Comparison of ENCODE assay signal across 21 cellular contexts in the genomic region with DNA sequence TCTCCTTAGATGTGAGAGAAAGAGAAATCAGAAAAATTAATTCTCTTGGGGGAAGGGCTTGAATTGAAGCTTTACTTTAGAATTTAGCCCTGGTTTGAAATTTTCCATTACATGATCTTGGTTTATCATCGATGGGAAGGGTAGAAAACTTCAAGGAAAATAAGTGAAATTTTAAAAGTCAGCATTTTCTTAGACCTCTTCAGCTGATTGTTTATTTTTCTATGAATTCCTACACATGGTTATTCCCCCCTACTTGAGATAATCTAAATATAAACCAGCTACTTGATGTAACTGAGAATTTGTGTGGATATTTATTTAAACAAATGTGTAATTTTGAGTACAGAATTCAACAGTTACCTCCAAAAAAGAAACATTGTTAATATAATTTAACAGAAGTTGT. TPM values are rescaled to one million over a fixed set of nuclear protein-coding genes. Genes with fewer than 3 reads are reported as not detected.
DNase-seq lines count a peak whose midpoint lies in the region; ATAC-seq, FAIRE-seq and TF ChIP-seq lines count a peak whose summit lies in the region.
"Had no signal": no experiment of that assay in that cellular context is flagged by ENCODE, and none has a peak within 500 bp of the region (broad histone marks: within the 10 kb centered on the region; RNA-seq: fewer than 3 reads in every experiment).

No MANE protein-coding gene starts in this region.

- H4K20me1 ChIP-seq in HCT116 (ENCODE audit: insufficient read depth) (no peaks in the 10 kb centered on the region), K562 (replicated peaks; ENCODE audit: control insufficient read depth, insufficient read depth, low read length) (no peaks in the 10 kb centered on the region)

- H3K9me3 Mint-ChIP-seq in activated naive CD4-positive, alpha-beta T cell treated with anti-CD3 and anti-CD28 coated beads, Interleukin-2, amount 50 U/mL, for 72 hours: no peaks in the 10 kb centered on the region
- H3K9me3 Mint-ChIP-seq: CD4-positive, alpha-beta T cell; GM23338 had no signal

- in situ Hi-C loops in K562 (cut with MboI): no loop called here

- H3K9ac ChIP-seq in HCT116 (ENCODE audit: low read length): no peak overlapping the region
- no peak overlapping the region for H3K9ac ChIP-seq in K562 (ENCODE audit: insufficient read depth in 1 of 2, low read depth in 2 of 2, low read length in 2 of 2)

- H3K27me3 ChIP-seq in cardiac muscle cell: no peaks in the 10 kb centered on the region
- H3K27me3 ChIP-seq in heart left ventricle: no peaks in the 10 kb centered on the region
- H3K27me3 ChIP-seq in HCT116 (ENCODE audit: insufficient read depth, low read length): no peaks in the 10 kb centered on the region
- no peaks in the 10 kb centered on the region for H3K27me3 ChIP-seq in K562 (ENCODE audit: control insufficient read depth in 2 of 2, insufficient read depth in 2 of 2, low read length in 2 of 2)

- BruUV-seq in HCT116 (replicated peaks; lab: Mats Ljungman, UMichigan): TSS peak; percentile 27
- BruUV-seq in K562 (replicated peaks; lab: Mats Ljungman, UMichigan): TSS peak; percentile 36

- no peaks in the 10 kb centered on the region for H3K4me1 ChIP-seq in cardiac muscle cell (ENCODE audit: low read depth)
- peaks cover 0 to 3% (median 0%) of the 10 kb centered on the region in 12 donors for H3K4me1 ChIP-seq in heart left ventricle
- no peaks in the 10 kb centered on the region for H3K4me1 ChIP-seq in HCT116 (ENCODE audit: control insufficient read depth in 1 of 2, insufficient read depth in 2 of 2, low read length in 2 of 2)
- H3K4me1 ChIP-seq in K562 (replicated peaks in 1 of 2; ENCODE audit: control insufficient read depth in 2 of 2, insufficient read depth in 2 of 2, low read length in 2 of 2): no peaks in the 10 kb centered on the region

- DNase-seq in cardiac muscle cell (ENCODE audit: low read depth in 1 of 2, low spot score in 1 of 2) (no peak), heart left ventricle (no peak), HCT116 (ENCODE audit: low read depth, low spot score) (no peak), K562 (ENCODE audit: extremely low read depth in 1 of 4, low spot score in 3 of 4) (no peak), hippocampal formation (lab: John Stamatoyannopoulos, UW) (no peak)
- no peak for DNase-seq in activated naive CD4-positive, alpha-beta T cell treated with anti-CD3 and anti-CD28 coated beads, Interleukin-2, amount 50 U/mL, for 72 hours (ENCODE audit: low spot score in 2 of 2)
- DNase-seq: 8988T; C1 segment of cervical spinal cord; CD4-positive, alpha-beta T cell; DMS153; DMS79 treated with DMSO at 0.1 percent for 48 hours; EL; GDM1; H7; KG1 had no signal

- WGBS in heart left ventricle, 4 donors: 71 to 79% (median 74%) methylated on average over 1 of the region's 1 CpG
- WGBS in K562 (ENCODE audit: insufficient coverage, low coverage, missing lambda C conversion rate): 100% methylated on average over 1 of the region's 1 CpG

- TF ChIP-seq CTCF in cardiac muscle cell (IDR thresholded peaks at IDR 0.05; ENCODE audit: low read depth, low read length) (no peak), heart left ventricle (IDR thresholded peaks at IDR 0.05) (no peak), HCT116 (IDR thresholded peaks at IDR 0.05 in 2 of 3, conservative IDR thresholded peaks at IDR 0.05 in 1 of 3; ENCODE audit: borderline replicate concordance in 1 of 3, insufficient read depth in 1 of 3, low read depth in 2 of 3, low read length in 2 of 3) (no peak), K562 (IDR thresholded peaks at IDR 0.05 in 2 of 3, conservative IDR thresholded peaks at IDR 0.05 in 1 of 3; ENCODE audit: insufficient read depth in 2 of 3, low read depth in 1 of 3, low read length in 3 of 3) (no peak)

- H3K4me3 ChIP-seq in cardiac muscle cell (no peak overlapping the region), heart left ventricle (no peak overlapping the region), HCT116 (replicated peaks in 1 of 2; ENCODE audit: low read depth in 1 of 2, low read length in 2 of 2) (no peak overlapping the region), K562 (no peak overlapping the region)
- H3K4me3 ChIP-seq: GM23338 had no signal

- POLR2A ChIA-PET in HCT116 (lab: Charles Lee): no interaction called here
- POLR2A ChIA-PET in K562 (lab: Yijun Ruan, JAX): interaction anchor here (1.0 kb wide), 1 partner anchor 16 kb away, joined by 3 read pairs; no protein-coding TSS in a partner anchor

- H3K27ac Mint-ChIP-seq in activated naive CD4-positive, alpha-beta T cell treated with anti-CD3 and anti-CD28 coated beads, Interleukin-2, amount 50 U/mL, for 72 hours: peak overlapping the region in 1 of 2 donors; percentile 52
- H3K27ac Mint-ChIP-seq: B cell; CD4-positive, alpha-beta T cell; GM23338 had no signal

- intact Hi-C loops in heart left ventricle (cut with DNase I) (no loop called here), HCT116 (cut with micrococcal nuclease) (no loop called here), K562 (cut with micrococcal nuclease) (no loop called here)

- H3K4me2 ChIP-seq in HCT116 (ENCODE audit: low read length) (no peak overlapping the region), K562 (ENCODE audit: insufficient read depth, low read length) (no peak overlapping the region)
- H3K4me2 ChIP-seq: GM23338 had no signal

- CTCF ChIA-PET in HCT116 (lab: Charles Lee): no interaction called here
- CTCF ChIA-PET in K562 (lab: Yijun Ruan, JAX; ENCODE audit: low intra/inter-chr PET ratio): no interaction called here

- H3K36me3 ChIP-seq in cardiac muscle cell (peaks cover 57% of the 10 kb centered on the region), heart left ventricle (peaks cover 0 to 72% (median 60%) of the 10 kb centered on the region in 9 donors), HCT116 (ENCODE audit: control insufficient read depth in 1 of 2, insufficient read depth in 2 of 2, low read length in 2 of 2) (peaks cover 23 to 29% of the 10 kb centered on the region in 2 experiments), K562 (ENCODE audit: control insufficient read depth, insufficient read depth, low read length) (peaks cover 56% of the 10 kb centered on the region)

- RAD21 ChIA-PET in HCT116 (lab: Charles Lee; ENCODE audit: low non-redundant PET in 1 of 2, low total read pairs in 2 of 2, uncharacterized antibody in 2 of 2, unreplicated experiment in 2 of 2): no interaction called here

- no peaks in the 10 kb centered on the region for H3K79me2 ChIP-seq in HCT116 (ENCODE audit: insufficient read depth, low read length)
- no peaks in the 10 kb centered on the region for H3K79me2 ChIP-seq in K562 (ENCODE audit: control insufficient read depth, insufficient read depth, low read length)

- FAIRE-seq in K562 (lab: Jason Lieb, UNC): no peak
- FAIRE-seq: D721Med, GM12892 had no signal

- H2AFZ ChIP-seq in HCT116 (ENCODE audit: low read depth, low read length, poor library complexity, severe bottlenecking) (no peak overlapping the region), K562 (ENCODE audit: low read depth, low read length) (no peak overlapping the region)
- H2AFZ ChIP-seq: GM23338 had no signal

- no peaks in the 10 kb centered on the region for H3K9me3 ChIP-seq in cardiac muscle cell (ENCODE audit: low read depth)
- no peaks in the 10 kb centered on the region for H3K9me3 ChIP-seq in heart left ventricle
- no peaks in the 10 kb centered on the region for H3K9me3 ChIP-seq in HCT116 (ENCODE audit: control insufficient read depth in 1 of 2, insufficient read depth in 1 of 2, low read depth in 1 of 2, low read length in 2 of 2)
- no peaks in the 10 kb centered on the region for H3K9me3 ChIP-seq in K562 (replicated peaks; ENCODE audit: control insufficient read depth, insufficient read depth, low read depth, low read length)

- H3K9me1 ChIP-seq in K562 (ENCODE audit: control insufficient read depth, insufficient read depth, low read length): no peaks in the 10 kb centered on the region

- H3K36me3 Mint-ChIP-seq in activated naive CD4-positive, alpha-beta T cell treated with anti-CD3 and anti-CD28 coated beads, Interleukin-2, amount 50 U/mL, for 72 hours: no peaks in the 10 kb centered on the region

- ATAC-seq in heart left ventricle (no peak), HCT116 (no peak), K562 (no peak), HG02870 (IDR thresholded peaks at IDR 0.05; ENCODE audit: unreplicated experiment) (no peak)
- no peak for ATAC-seq in activated naive CD4-positive, alpha-beta T cell treated with anti-CD3 and anti-CD28 coated beads, Interleukin-2, amount 50 U/mL, for 72 hours
- ATAC-seq: GM23338 had no signal

- TF ChIP-seq RAD21 in HCT116 (IDR thresholded peaks at IDR 0.05; ENCODE audit: low read depth): no peak
- no peak for TF ChIP-seq RAD21 in K562 (CRISPR knock-in tag; conservative IDR thresholded peaks at IDR 0.05 in 1 of 2, IDR thresholded peaks at IDR 0.05 in 1 of 2)

- H3K27ac ChIP-seq in cardiac muscle cell (peak overlapping the region; percentile 34), heart left ventricle (no peak overlapping the region), HCT116 (ENCODE audit: low read depth, low read length) (no peak overlapping the region), K562 (ENCODE audit: extremely low read depth, low read depth, low read length) (no peak overlapping the region)
- H3K27ac ChIP-seq: HL-60 had no signal

- no peaks in the 10 kb centered on the region for H3K9me2 ChIP-seq in HCT116 (ENCODE audit: insufficient read depth)

- no peak for TF ChIP-seq EP300 in K562 (IDR thresholded peaks at IDR 0.05; ENCODE audit: low read length)

- TF ChIP-seq POLR2A in heart left ventricle (IDR thresholded peaks at IDR 0.05) (no peak), HCT116 (IDR thresholded peaks at IDR 0.05; ENCODE audit: borderline replicate concordance, extremely low read depth, insufficient read depth, insufficient read length) (no peak), K562 (conservative IDR thresholded peaks at IDR 0.05) (no peak)

RNA-seq across cellular contexts. Expression of a gene that starts 10.9 kb away (rescaled TPM):
- total RNA-seq in cardiac muscle cell (1.3 and 2.4 TPM in 2 replicates), heart left ventricle (1 to 10 TPM; 1.4 to 6.9 (median 2.1) TPM), HCT116 (2021; ENCODE audit: unreplicated experiment) (1.6 TPM), K562 (2014; rRNA removed) (1.5 and 2.1 TPM in 2 replicates), K562 (2014; rRNA removed; fragmentation: Illumina TruSeq; extraction: Trizol) (3.3 and 3.5 TPM in 2 replicates), K562 (2015; rRNA removed; fragmentation: Illumina TruSeq; extraction: Trizol) (1.7 and 3.0 TPM in 2 replicates), K562 (2021) (1.3 and 1.5 TPM in 2 replicates)
- polyA plus RNA-seq in cardiac muscle cell (0.36 and 5.9 TPM in 2 replicates), heart left ventricle (1 to 10 TPM; 1.4 to 2.4 TPM), K562 (2011; rRNA removed) (1.8 and 3.8 TPM in 2 replicates), K562 (2014; fragmentation: Illumina TruSeq; extraction: Trizol) (2.5 and 2.8 TPM in 2 replicates), K562 (2014; fragmentation: Nextera tagmentation; extraction: Ambion mirVana) (1 to 10 TPM; 3.9 to 5.4 TPM), K562 (2014; rRNA removed) (1.2 and 1.6 TPM in 2 replicates)
- polyA plus RNA-seq in HCT116 (2012): 0.55 and 0.72 TPM in 2 replicates
- total RNA-seq in K562 (2011; cell fraction: chromatin; rRNA removed; ENCODE audit: low replicate concordance): 0.97 and 1.5 TPM in 2 replicates
- total RNA-seq in K562 (2011; cell fraction: nucleolus; rRNA removed): 0.79 and 1.3 TPM in 2 replicates
- total RNA-seq in K562 (2011; cell fraction: nucleoplasm; rRNA removed): 1.0 and 1.9 TPM in 2 replicates
- 0.68 and 0.69 TPM in 2 replicates for polyA plus RNA-seq in K562 (2011; cell fraction: cytosol; rRNA removed)
- polyA plus RNA-seq in K562 (2011; cell fraction: nucleus; rRNA removed): 1.8 and 2.5 TPM in 2 replicates
- 1.6 and 1.8 TPM in 2 replicates for polyA plus RNA-seq in K562 (2012)
- 1.4 and 1.5 TPM in 2 replicates for polyA minus RNA-seq in K562 (2011; rRNA and poly(A)+ RNA removed)
- 0.86 TPM in 1 of 2 replicates, not detected in the other for polyA minus RNA-seq in K562 (2011; cell fraction: cytosol; rRNA and poly(A)+ RNA removed)
- 0.67 and 0.81 TPM in 2 replicates for polyA minus RNA-seq in K562 (2011; cell fraction: nucleus; rRNA and poly(A)+ RNA removed)
- 1 to 10 TPM; 1.2 to 2.5 TPM for total RNA-seq in activated naive CD4-positive, alpha-beta T cell treated with anti-CD3 and anti-CD28 coated beads, Interleukin-2, amount 50 U/mL, for 72 hours
- total RNA-seq: CD4-positive, alpha-beta T cell had no signal

RNA-seq across cellular contexts. Expression of a gene that starts 11.2 kb away (rescaled TPM):
- 15.0 and 19.6 TPM in 2 replicates for total RNA-seq in cardiac muscle cell
- 12.8 and 16.2 TPM in 2 replicates for polyA plus RNA-seq in cardiac muscle cell
- total RNA-seq in heart left ventricle: 10 to 100 TPM in 3 of 9 donors, 1 to 10 TPM in 6; 5.1 to 12.5 (median 7.6) TPM
- polyA plus RNA-seq in heart left ventricle: 10 to 100 TPM in 1 of 2 donors, 1 to 10 TPM in 1; 4.2 to 10.9 TPM
- 19.4 TPM for total RNA-seq in HCT116 (2021; ENCODE audit: unreplicated experiment)
- polyA plus RNA-seq in HCT116 (2012): 10.9 and 15.5 TPM in 2 replicates
- 13.4 and 33.1 TPM in 2 replicates for total RNA-seq in K562 (2011; cell fraction: chromatin; rRNA removed; ENCODE audit: low replicate concordance)
- 11.7 and 11.8 TPM in 2 replicates for total RNA-seq in K562 (2011; cell fraction: nucleolus; rRNA removed)
- 20.8 and 32.0 TPM in 2 replicates for total RNA-seq in K562 (2011; cell fraction: nucleoplasm; rRNA removed)
- total RNA-seq in K562 (2014; rRNA removed): 26.8 and 28.2 TPM in 2 replicates
- total RNA-seq in K562 (2014; rRNA removed; fragmentation: Illumina TruSeq; extraction: Trizol): 49.7 and 62.0 TPM in 2 replicates
- 54.1 and 56.6 TPM in 2 replicates for total RNA-seq in K562 (2015; rRNA removed; fragmentation: Illumina TruSeq; extraction: Trizol)
- total RNA-seq in K562 (2021): 25.7 and 28.1 TPM in 2 replicates
- 21.8 and 31.9 TPM in 2 replicates for polyA plus RNA-seq in K562 (2011; rRNA removed)
- polyA plus RNA-seq in K562 (2011; cell fraction: cytosol; rRNA removed): 6.6 and 11.7 TPM in 2 replicates
- 16.0 and 17.8 TPM in 2 replicates for polyA plus RNA-seq in K562 (2011; cell fraction: nucleus; rRNA removed)
- 25.6 and 27.9 TPM in 2 replicates for polyA plus RNA-seq in K562 (2012)
- 50.7 and 73.5 TPM in 2 replicates for polyA plus RNA-seq in K562 (2014; fragmentation: Illumina TruSeq; extraction: Trizol)
- polyA plus RNA-seq in K562 (2014; fragmentation: Nextera tagmentation; extraction: Ambion mirVana): 10 to 100 TPM; 14.1 to 18.3 TPM
- 29.3 and 45.9 TPM in 2 replicates for polyA plus RNA-seq in K562 (2014; rRNA removed)
- polyA minus RNA-seq in K562 (2011; rRNA and poly(A)+ RNA removed): 36.4 and 38.6 TPM in 2 replicates
- 8.2 and 19.0 TPM in 2 replicates for polyA minus RNA-seq in K562 (2011; cell fraction: cytosol; rRNA and poly(A)+ RNA removed)
- polyA minus RNA-seq in K562 (2011; cell fraction: nucleus; rRNA and poly(A)+ RNA removed): 12.9 and 21.2 TPM in 2 replicates
- total RNA-seq in activated naive CD4-positive, alpha-beta T cell treated with anti-CD3 and anti-CD28 coated beads, Interleukin-2, amount 50 U/mL, for 72 hours: 10 to 100 TPM; 16.9 to 20.1 TPM

RNA-seq across cellular contexts. Expression of a gene that starts 23.6 kb away (rescaled TPM):
- total RNA-seq in cardiac muscle cell (46.7 and 97.1 TPM in 2 replicates), heart left ventricle (100 to 1,000 TPM; 113 to 203 (median 148) TPM), HCT116 (2021; ENCODE audit: unreplicated experiment) (62.1 TPM), K562 (2014; rRNA removed) (145 and 209 TPM in 2 replicates), K562 (2014; rRNA removed; fragmentation: Illumina TruSeq; extraction: Trizol) (108 and 117 TPM in 2 replicates), K562 (2015; rRNA removed; fragmentation: Illumina TruSeq; extraction: Trizol) (106 and 117 TPM in 2 replicates), K562 (2021) (104 and 113 TPM in 2 replicates)
- polyA plus RNA-seq in cardiac muscle cell (149 and 204 TPM in 2 replicates), heart left ventricle (100 to 1,000 TPM; 210 to 327 TPM), K562 (2011; rRNA removed) (124 and 175 TPM in 2 replicates), K562 (2014; fragmentation: Illumina TruSeq; extraction: Trizol) (95.8 and 105 TPM in 2 replicates), K562 (2014; fragmentation: Nextera tagmentation; extraction: Ambion mirVana) (100 to 1,000 TPM; 325 to 338 TPM), K562 (2014; rRNA removed) (200 and 208 TPM in 2 replicates)
- 63.5 and 73.7 TPM in 2 replicates for polyA plus RNA-seq in HCT116 (2012)
- total RNA-seq in K562 (2011; cell fraction: chromatin; rRNA removed; ENCODE audit: low replicate concordance): 15.0 and 19.8 TPM in 2 replicates
- 27.7 and 34.7 TPM in 2 replicates for total RNA-seq in K562 (2011; cell fraction: nucleolus; rRNA removed)
- 27.4 and 37.3 TPM in 2 replicates for total RNA-seq in K562 (2011; cell fraction: nucleoplasm; rRNA removed)
- polyA plus RNA-seq in K562 (2011; cell fraction: cytosol; rRNA removed): 126 and 165 TPM in 2 replicates
- polyA plus RNA-seq in K562 (2011; cell fraction: nucleus; rRNA removed): 89.6 and 91.5 TPM in 2 replicates
- 85.4 and 177 TPM in 2 replicates for polyA plus RNA-seq in K562 (2012)
- polyA minus RNA-seq in K562 (2011; rRNA and poly(A)+ RNA removed): 41.4 and 45.7 TPM in 2 replicates
- polyA minus RNA-seq in K562 (2011; cell fraction: cytosol; rRNA and poly(A)+ RNA removed): 14.5 and 20.1 TPM in 2 replicates
- polyA minus RNA-seq in K562 (2011; cell fraction: nucleus; rRNA and poly(A)+ RNA removed): 17.5 and 27.4 TPM in 2 replicates
- total RNA-seq in activated naive CD4-positive, alpha-beta T cell treated with anti-CD3 and anti-CD28 coated beads, Interleukin-2, amount 50 U/mL, for 72 hours: 10 to 100 TPM; 33.5 to 49.4 TPM

RNA-seq across cellular contexts. Expression of a gene that starts 23.8 kb away (rescaled TPM):
- total RNA-seq in cardiac muscle cell (52.1 and 70.7 TPM in 2 replicates), heart left ventricle (100 to 1,000 TPM; 173 to 314 (median 245) TPM), HCT116 (2021; ENCODE audit: unreplicated experiment) (129 TPM), K562 (2014; rRNA removed) (117 and 150 TPM in 2 replicates), K562 (2014; rRNA removed; fragmentation: Illumina TruSeq; extraction: Trizol) (239 and 242 TPM in 2 replicates), K562 (2015; rRNA removed; fragmentation: Illumina TruSeq; extraction: Trizol) (156 and 174 TPM in 2 replicates), K562 (2021) (176 and 197 TPM in 2 replicates)
- polyA plus RNA-seq in cardiac muscle cell (176 and 184 TPM in 2 replicates), heart left ventricle (100 to 1,000 TPM; 235 to 236 TPM), K562 (2011; rRNA removed) (276 and 303 TPM in 2 replicates), K562 (2014; fragmentation: Illumina TruSeq; extraction: Trizol) (201 and 215 TPM in 2 replicates), K562 (2014; fragmentation: Nextera tagmentation; extraction: Ambion mirVana) (1,000 to 10,000 TPM; 1,105 to 1,225 TPM), K562 (2014; rRNA removed) (215 and 243 TPM in 2 replicates)
- 160 and 163 TPM in 2 replicates for polyA plus RNA-seq in HCT116 (2012)
- total RNA-seq in K562 (2011; cell fraction: chromatin; rRNA removed; ENCODE audit: low replicate concordance): 36.9 and 54.3 TPM in 2 replicates
- 66.0 and 67.4 TPM in 2 replicates for total RNA-seq in K562 (2011; cell fraction: nucleolus; rRNA removed)
- 67.2 and 80.8 TPM in 2 replicates for total RNA-seq in K562 (2011; cell fraction: nucleoplasm; rRNA removed)
- polyA plus RNA-seq in K562 (2011; cell fraction: cytosol; rRNA removed): 544 and 575 TPM in 2 replicates
- polyA plus RNA-seq in K562 (2011; cell fraction: nucleus; rRNA removed): 122 and 139 TPM in 2 replicates
- 150 and 211 TPM in 2 replicates for polyA plus RNA-seq in K562 (2012)
- 281 and 364 TPM in 2 replicates for polyA minus RNA-seq in K562 (2011; rRNA and poly(A)+ RNA removed)
- 120 and 142 TPM in 2 replicates for polyA minus RNA-seq in K562 (2011; cell fraction: cytosol; rRNA and poly(A)+ RNA removed)
- 27.1 and 46.9 TPM in 2 replicates for polyA minus RNA-seq in K562 (2011; cell fraction: nucleus; rRNA and poly(A)+ RNA removed)
- 100 to 1,000 TPM; 106 to 115 TPM for total RNA-seq in activated naive CD4-positive, alpha-beta T cell treated with anti-CD3 and anti-CD28 coated beads, Interleukin-2, amount 50 U/mL, for 72 hours

RNA-seq across cellular contexts. Expression of a gene that starts 37.7 kb away (rescaled TPM):
- total RNA-seq in cardiac muscle cell (70.6 and 77.9 TPM in 2 replicates), heart left ventricle (100 to 1,000 TPM; 110 to 179 (median 160) TPM), HCT116 (2021; ENCODE audit: unreplicated experiment) (68.1 TPM), K562 (2014; rRNA removed) (98.3 and 110 TPM in 2 replicates), K562 (2014; rRNA removed; fragmentation: Illumina TruSeq; extraction: Trizol) (130 and 140 TPM in 2 replicates), K562 (2015; rRNA removed; fragmentation: Illumina TruSeq; extraction: Trizol) (113 and 125 TPM in 2 replicates), K562 (2021) (111 and 112 TPM in 2 replicates)
- polyA plus RNA-seq in cardiac muscle cell (94.7 and 110 TPM in 2 replicates), heart left ventricle (10 to 100 TPM; 48.7 to 98.3 TPM), K562 (2011; rRNA removed) (95.1 and 105 TPM in 2 replicates), K562 (2014; fragmentation: Illumina TruSeq; extraction: Trizol) (129 and 152 TPM in 2 replicates), K562 (2014; fragmentation: Nextera tagmentation; extraction: Ambion mirVana) (10 to 100 TPM; 41.7 to 47.6 TPM), K562 (2014; rRNA removed) (83.9 and 85.9 TPM in 2 replicates)
- 18.0 and 24.6 TPM in 2 replicates for polyA plus RNA-seq in HCT116 (2012)
- total RNA-seq in K562 (2011; cell fraction: chromatin; rRNA removed; ENCODE audit: low replicate concordance): 37.3 and 58.2 TPM in 2 replicates
- total RNA-seq in K562 (2011; cell fraction: nucleolus; rRNA removed): 27.2 and 29.3 TPM in 2 replicates
- 30.0 and 42.1 TPM in 2 replicates for total RNA-seq in K562 (2011; cell fraction: nucleoplasm; rRNA removed)
- polyA plus RNA-seq in K562 (2011; cell fraction: cytosol; rRNA removed): 43.0 and 56.9 TPM in 2 replicates
- polyA plus RNA-seq in K562 (2011; cell fraction: nucleus; rRNA removed): 24.3 and 31.4 TPM in 2 replicates
- polyA plus RNA-seq in K562 (2012): 51.6 and 79.9 TPM in 2 replicates
- polyA minus RNA-seq in K562 (2011; rRNA and poly(A)+ RNA removed): 134 and 147 TPM in 2 replicates
- polyA minus RNA-seq in K562 (2011; cell fraction: cytosol; rRNA and poly(A)+ RNA removed): 72.1 and 96.2 TPM in 2 replicates
- 22.3 and 35.3 TPM in 2 replicates for polyA minus RNA-seq in K562 (2011; cell fraction: nucleus; rRNA and poly(A)+ RNA removed)
- 10 to 100 TPM; 37.4 to 46.4 TPM for total RNA-seq in activated naive CD4-positive, alpha-beta T cell treated with anti-CD3 and anti-CD28 coated beads, Interleukin-2, amount 50 U/mL, for 72 hours
